In genomic region chr20:35129647-35130069, GRCh38 we compare ENCODE assay signal across 18 cellular contexts. TPM values are rescaled to one million over a fixed set of nuclear protein-coding genes. Genes with fewer than 3 reads are reported as not detected.
DNase-seq lines count a peak whose midpoint lies in the region; ATAC-seq and TF ChIP-seq lines count a peak whose summit lies in the region.
"Had no signal": no experiment of that assay in that cellular context is flagged by ENCODE, and none has a peak within 500 bp of the region (broad histone marks: within the 10 kb centered on the region; RNA-seq: fewer than 3 reads in every experiment).

No MANE protein-coding gene starts in this region.

- no peak for TF ChIP-seq POLR2A in breast epithelium (IDR thresholded peaks at IDR 0.05)

- H3K27ac Mint-ChIP-seq in MCF 10A (ENCODE audit: low read depth, unreplicated experiment) = no peak overlapping the region
- peak overlapping the region in 1 of 2 donors; percentile 40 for H3K27ac Mint-ChIP-seq in stimulated activated naive CD8-positive, alpha-beta T cell treated with anti-CD3 and anti-CD28 coated beads, Interleukin-15, amount 100 ng/mL, for 72 hours
- H3K27ac Mint-ChIP-seq: activated CD4-positive, alpha-beta memory T cell treated with anti-CD3 and anti-CD28 coated beads for 36 hours; B cell had no signal

- H3K4me3 ChIP-seq in breast epithelium = no peak overlapping the region
- no peak overlapping the region for H3K4me3 ChIP-seq in coronary artery
- H3K4me3 ChIP-seq: right atrium auricular region had no signal

- no peak for TF ChIP-seq CTCF in MCF 10A (IDR thresholded peaks at IDR 0.05; ENCODE audit: unreplicated experiment)
- no peak for TF ChIP-seq CTCF in breast epithelium (IDR thresholded peaks at IDR 0.05)
- TF ChIP-seq CTCF in coronary artery (IDR thresholded peaks at IDR 0.05) = no peak

- ATAC-seq in stimulated activated naive CD8-positive, alpha-beta T cell treated with anti-CD3 and anti-CD28 coated beads, Interleukin-15, amount 100 ng/mL, for 72 hours = peak; percentile 78

- CTCF ChIA-PET in MCF 10A (lab: Yijun Ruan, JAX) = interaction anchor here (0.9 to 1.4 kb wide), 2 partner anchors 35 to 79 kb away, joined by 5 to 6 read pairs; no protein-coding TSS in a partner anchor

- no peaks in the 10 kb centered on the region for H3K9me3 ChIP-seq in breast epithelium
- H3K9me3 ChIP-seq: right atrium auricular region had no signal

- peak; percentile 69 for DNase-seq in MCF 10A (ENCODE audit: unreplicated experiment)
- DNase-seq in breast epithelium (ENCODE audit: low spot score in 2 of 2) = no peak
- peak; percentile 35 for DNase-seq in RPMI7951 (ENCODE audit: low read depth)
- DNase-seq in epithelial cell of prostate (ENCODE audit: low read depth, low spot score) = no peak
- no peak for DNase-seq in stimulated activated naive CD8-positive, alpha-beta T cell treated with anti-CD3 and anti-CD28 coated beads, Interleukin-15, amount 100 ng/mL, for 72 hours
- no peak for DNase-seq in DMS 273 treated with DMSO at 0.1 percent for 48 hours (lab: John Stamatoyannopoulos, UW)
- DNase-seq in coronary artery (ENCODE audit: low spot score) = no peak
- DNase-seq in ureter (ENCODE audit: low spot score) = no peak
- DNase-seq: activated CD4-positive, alpha-beta memory T cell treated with anti-CD3 and anti-CD28 coated beads for 36 hours; activated naive CD4-positive, alpha-beta T cell treated with anti-CD3 and anti-CD28 coated beads, Interleukin-2, amount 50 U/mL, for 16 hours; immature natural killer cell; naive B cell; NCI-H187; stimulated activated CD4-positive, alpha-beta T cell treated with anti-CD3 and anti-CD28 coated beads, Interleukin-2, amount 100 ng/mL, for 48 hours; stimulated activated naive CD4-positive, alpha-beta T cell; T-helper 2 cell had no signal

- no peaks in the 10 kb centered on the region for H3K36me3 ChIP-seq in breast epithelium

- no peaks in the 10 kb centered on the region for H3K4me1 ChIP-seq in breast epithelium

- intact Hi-C loops in MCF 10A (cut with micrococcal nuclease) = no loop called here
- intact Hi-C loops in breast epithelium (cut with DNase I; ENCODE audit: low total_unique reads) = no loop called here

- no peak overlapping the region for H3K27ac ChIP-seq in breast epithelium
- H3K27ac ChIP-seq in epithelial cell of prostate = peak overlapping the region; percentile 79
- H3K27ac ChIP-seq in coronary artery = no peak overlapping the region
- H3K27ac ChIP-seq: right atrium auricular region had no signal

- no peaks in the 10 kb centered on the region for H3K27me3 Mint-ChIP-seq in MCF 10A (ENCODE audit: insufficient read depth, unreplicated experiment)
- no peaks in the 10 kb centered on the region for H3K27me3 Mint-ChIP-seq in stimulated activated naive CD8-positive, alpha-beta T cell treated with anti-CD3 and anti-CD28 coated beads, Interleukin-15, amount 100 ng/mL, for 72 hours
- H3K27me3 Mint-ChIP-seq: activated CD4-positive, alpha-beta memory T cell treated with anti-CD3 and anti-CD28 coated beads for 36 hours; B cell; naive B cell had no signal

- H3K4me1 Mint-ChIP-seq in MCF 10A (ENCODE audit: insufficient read depth, unreplicated experiment) = no peaks in the 10 kb centered on the region
- H3K4me1 Mint-ChIP-seq in stimulated activated naive CD8-positive, alpha-beta T cell treated with anti-CD3 and anti-CD28 coated beads, Interleukin-15, amount 100 ng/mL, for 72 hours = no peaks in the 10 kb centered on the region
- H3K4me1 Mint-ChIP-seq: B cell, immature natural killer cell, naive B cell had no signal

- H3K36me3 Mint-ChIP-seq in MCF 10A (ENCODE audit: insufficient read depth, unreplicated experiment) = peaks cover 71% of the 10 kb centered on the region

- no peaks in the 10 kb centered on the region for H3K27me3 ChIP-seq in breast epithelium
- H3K27me3 ChIP-seq: right atrium auricular region had no signal

- no peaks in the 10 kb centered on the region for H3K9me3 Mint-ChIP-seq in MCF 10A (ENCODE audit: unreplicated experiment)
- no peaks in the 10 kb centered on the region for H3K9me3 Mint-ChIP-seq in stimulated activated naive CD8-positive, alpha-beta T cell treated with anti-CD3 and anti-CD28 coated beads, Interleukin-15, amount 100 ng/mL, for 72 hours
- H3K9me3 Mint-ChIP-seq: activated CD4-positive, alpha-beta memory T cell treated with anti-CD3 and anti-CD28 coated beads for 36 hours; immature natural killer cell; naive B cell had no signal

- H3K4me3 Mint-ChIP-seq in MCF 10A (ENCODE audit: unreplicated experiment) = no peak overlapping the region
- H3K4me3 Mint-ChIP-seq in stimulated activated naive CD8-positive, alpha-beta T cell treated with anti-CD3 and anti-CD28 coated beads, Interleukin-15, amount 100 ng/mL, for 72 hours = no peak overlapping the region
- H3K4me3 Mint-ChIP-seq: activated CD4-positive, alpha-beta memory T cell treated with anti-CD3 and anti-CD28 coated beads for 36 hours; B cell; immature natural killer cell; naive B cell had no signal

- no TSS peak for BruUV-seq in MCF 10A (replicated peaks; lab: Mats Ljungman, UMichigan)

- POLR2A ChIA-PET in MCF 10A (lab: Yijun Ruan, JAX) = no interaction called here

RNA-seq across cellular contexts. Expression of gene EDEM2, which starts 17.5 kb away (rescaled TPM):
- total RNA-seq in MCF 10A (2022) (23.6 and 30.2 TPM in 2 replicates), breast epithelium (10 to 100 TPM; 19.3 to 25.8 (median 22.4) TPM), ureter (20.5 TPM)
- 53.1 and 61.4 TPM in 2 replicates for total RNA-seq in RPMI7951 (2014; rRNA removed; shearing (Covaris generic))

RNA-seq across cellular contexts. Expression of gene TRPC4AP, which starts 37.1 kb away (rescaled TPM):
- total RNA-seq in MCF 10A (2022) (51.8 and 56.3 TPM in 2 replicates), breast epithelium (10 to 100 TPM; 62.6 to 71.7 (median 69.5) TPM), ureter (57.5 TPM)
- total RNA-seq in RPMI7951 (2014; rRNA removed; shearing (Covaris generic)) = 44.9 and 49.5 TPM in 2 replicates

RNA-seq across cellular contexts. Expression of gene PROCR, which starts 42.2 kb away (rescaled TPM):
- total RNA-seq in MCF 10A (2022) = 27.4 and 34.6 TPM in 2 replicates
- total RNA-seq in breast epithelium = 10 to 100 TPM; 34.1 to 87.9 (median 39.8) TPM
- total RNA-seq in RPMI7951 (2014; rRNA removed; shearing (Covaris generic)) = 47.8 and 62.2 TPM in 2 replicates
- total RNA-seq in ureter = 17.6 TPM

Comparison
In these comparisons a context has a peak if more than half of its experiments do, and no peak if none do; other contexts are left out.
1. DNase-seq: peak in MCF 10A (single experiment) and RPMI7951 (single experiment); none in breast epithelium (0 of 2), epithelial cell of prostate (single experiment), stimulated activated naive CD8-positive, alpha-beta T cell treated with anti-CD3 and anti-CD28 coated beads, Interleukin-15, amount 100 ng/mL, for 72 hours (0 of 2), DMS 273 treated with DMSO at 0.1 percent for 48 hours (single experiment), coronary artery (single experiment) and ureter (single experiment).